11 cellular contexts compared by ENCODE assay signal in genomic region chr3:114332342-114333179, GRCh38. TPM values are rescaled to one million over a fixed set of nuclear protein-coding genes. Genes with fewer than 3 reads are reported as not detected.
DNase-seq lines count a peak whose midpoint lies in the region; ATAC-seq, FAIRE-seq and TF ChIP-seq lines count a peak whose summit lies in the region.
"Had no signal": no experiment of that assay in that cellular context is flagged by ENCODE, and none has a peak within 500 bp of the region (broad histone marks: within the 10 kb centered on the region; RNA-seq: fewer than 3 reads in every experiment).

No MANE protein-coding gene starts in this region.

- H3K4me3 ChIP-seq in OCI-LY3 (ENCODE audit: low read length): peak overlapping the region; percentile 3; the same call in 1 of the 2 replicates
- H3K4me3 ChIP-seq: lung had no signal

- TF ChIP-seq CTCF in OCI-LY3 (IDR thresholded peaks at IDR 0.05; ENCODE audit: low read depth, low read length): no peak
- no peak for TF ChIP-seq CTCF in glutamatergic neuron (IDR thresholded peaks at IDR 0.05; ENCODE audit: partially characterized antibody, unreplicated experiment)

- peaks cover 0 to 11% (median 0%) of the 10 kb centered on the region in 9 donors for H3K9me3 Mint-ChIP-seq in naive thymus-derived CD8-positive, alpha-beta T cell
- peaks cover 2% of the 10 kb centered on the region for H3K9me3 Mint-ChIP-seq in glutamatergic neuron (ENCODE audit: unreplicated experiment)

- no peaks in the 10 kb centered on the region for H3K27me3 Mint-ChIP-seq in naive thymus-derived CD8-positive, alpha-beta T cell
- H3K27me3 Mint-ChIP-seq in glutamatergic neuron (ENCODE audit: unreplicated experiment): no peaks in the 10 kb centered on the region

- no peak for TF ChIP-seq POLR2A in H54 (IDR thresholded peaks at IDR 0.05; ENCODE audit: low read depth, low read length)

- no peak overlapping the region for H3K27ac ChIP-seq in OCI-LY3 (ENCODE audit: low read length)
- H3K27ac ChIP-seq: foreskin keratinocyte had no signal

- POLR2A ChIA-PET in naive thymus-derived CD8-positive, alpha-beta T cell (lab: Charles Lee): no interaction called here

- peak; percentile 75 for ATAC-seq in GM19351 (IDR thresholded peaks at IDR 0.05; ENCODE audit: unreplicated experiment)
- ATAC-seq in HG02798 (IDR thresholded peaks at IDR 0.05; ENCODE audit: poor library complexity, unreplicated experiment): peak; percentile 67
- ATAC-seq in naive thymus-derived CD8-positive, alpha-beta T cell: no peak
- ATAC-seq: foreskin keratinocyte had no signal

- H3K4me3 Mint-ChIP-seq in naive thymus-derived CD8-positive, alpha-beta T cell: peak overlapping the region in 2 of 10 donors; percentile 5 to 57
- no peak overlapping the region for H3K4me3 Mint-ChIP-seq in glutamatergic neuron (ENCODE audit: unreplicated experiment)

- no peaks in the 10 kb centered on the region for H3K9me3 ChIP-seq in OCI-LY3 (ENCODE audit: insufficient read depth, low read length)

- H3K27me3 ChIP-seq in OCI-LY3 (ENCODE audit: low read depth, low read length): no peaks in the 10 kb centered on the region
- H3K27me3 ChIP-seq: foreskin keratinocyte had no signal

- peaks cover 46% of the 10 kb centered on the region for H3K4me1 ChIP-seq in OCI-LY3 (ENCODE audit: low read length)
- H3K4me1 ChIP-seq: foreskin keratinocyte had no signal

- peak overlapping the region in 6 of 10 donors; percentile 3 to 86 (median 54) for H3K27ac Mint-ChIP-seq in naive thymus-derived CD8-positive, alpha-beta T cell
- H3K27ac Mint-ChIP-seq in glutamatergic neuron (ENCODE audit: unreplicated experiment): no peak overlapping the region

- H3K36me3 Mint-ChIP-seq in naive thymus-derived CD8-positive, alpha-beta T cell: peaks cover 14 to 41% (median 32%) of the 10 kb centered on the region in 3 donors
- peaks cover 4% of the 10 kb centered on the region for H3K36me3 Mint-ChIP-seq in glutamatergic neuron (ENCODE audit: unreplicated experiment)

- FAIRE-seq in H54 (lab: Jason Lieb, UNC): no peak

- no peak overlapping the region for H3K9ac ChIP-seq in OCI-LY3 (ENCODE audit: low read length)

- no peaks in the 10 kb centered on the region for H3K79me2 ChIP-seq in OCI-LY3 (ENCODE audit: low read length)

- no peaks in the 10 kb centered on the region for H4K20me1 ChIP-seq in OCI-LY3 (ENCODE audit: insufficient read depth, low read length)

- H2AFZ ChIP-seq in OCI-LY3 (ENCODE audit: low read depth, low read length): peak overlapping the region; percentile 28; the same call in 1 of the 2 replicates

- peak overlapping the region; percentile 44 for H3K4me2 ChIP-seq in OCI-LY3 (ENCODE audit: low read length)

- DNase-seq in naive thymus-derived CD8-positive, alpha-beta T cell: no peak
- DNase-seq in NCI-H2081 (lab: John Stamatoyannopoulos, UW) (no peak), glutamatergic neuron (no peak), H54 (ENCODE audit: insufficient read length, low spot score) (no peak)
- DNase-seq: central memory CD4-positive, alpha-beta T cell; DMS79; foreskin keratinocyte had no signal

- H3K4me1 Mint-ChIP-seq in naive thymus-derived CD8-positive, alpha-beta T cell: peaks cover 7 to 53% (median 15%) of the 10 kb centered on the region in 4 donors
- no peaks in the 10 kb centered on the region for H3K4me1 Mint-ChIP-seq in glutamatergic neuron (ENCODE audit: low read depth, unreplicated experiment)

- no peaks in the 10 kb centered on the region for H3K36me3 ChIP-seq in OCI-LY3 (replicated peaks; ENCODE audit: low read depth, low read length)

RNA-seq across cellular contexts. Expression of gene TIGIT, which starts 38.7 kb away (rescaled TPM):
- total RNA-seq in naive thymus-derived CD8-positive, alpha-beta T cell: 1 to 10 TPM; 5.0 TPM
- polyA plus RNA-seq in naive thymus-derived CD8-positive, alpha-beta T cell: 10 to 100 TPM in 1 of 3 donors, 1 to 10 TPM in 2; 1.5 to 58.2 (median 1.7) TPM
- total RNA-seq in glutamatergic neuron (ENCODE audit: unreplicated experiment): not detected
- total RNA-seq: foreskin keratinocyte had no signal
- polyA plus RNA-seq: foreskin keratinocyte had no signal

Comparison
In these comparisons a context has a peak if more than half of its experiments do, and no peak if none do; other contexts are left out.
1. ATAC-seq: peak in GM19351 (single experiment) and HG02798 (single experiment); none in naive thymus-derived CD8-positive, alpha-beta T cell (0 of 2).